Comparison of ENCODE assay signal across 8 cellular contexts in the genomic region with DNA sequence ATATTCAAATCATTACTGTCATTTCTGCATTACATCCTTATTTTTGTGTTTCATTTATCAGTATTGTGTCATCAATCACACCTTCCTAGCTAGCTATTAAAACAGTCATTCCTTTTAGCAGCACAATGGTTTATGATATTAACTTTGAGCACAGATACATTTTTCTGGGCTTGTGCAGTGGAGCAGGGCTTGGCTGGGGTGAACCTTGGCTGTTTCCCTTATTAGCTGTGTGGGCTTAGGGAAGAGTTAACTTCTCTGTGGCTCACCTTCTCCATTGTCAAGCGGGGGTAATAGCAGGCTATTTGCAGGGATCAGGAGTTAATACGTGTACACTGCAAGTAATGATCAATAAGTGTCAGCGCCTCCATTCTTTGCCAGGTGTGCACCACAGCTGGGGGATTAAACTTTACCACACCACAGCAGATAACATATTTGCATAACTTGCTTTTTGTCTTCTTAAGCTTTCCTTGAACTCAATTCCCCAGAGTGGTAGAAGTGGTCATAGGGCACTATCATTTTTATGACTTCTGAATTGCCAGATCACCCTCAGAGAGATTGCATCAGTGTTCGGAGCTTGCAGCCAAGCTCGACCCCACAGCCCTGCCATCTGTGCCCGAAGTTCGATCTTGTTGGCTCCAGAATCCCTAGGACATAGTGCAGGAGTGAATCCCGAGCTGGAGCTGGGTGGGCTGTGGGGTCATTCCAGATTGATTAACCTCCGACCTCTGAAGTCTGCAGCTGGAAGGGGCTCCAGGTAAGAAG. TPM values are rescaled to one million over a fixed set of nuclear protein-coding genes. Genes with fewer than 3 reads are reported as not detected.
DNase-seq lines count a peak whose midpoint lies in the region; ATAC-seq and TF ChIP-seq lines count a peak whose summit lies in the region.

No MANE protein-coding gene starts in this region.

- H3K4me2 ChIP-seq in DOHH2 (ENCODE audit: low read length): peak overlapping the region; percentile 72

- H3F3A ChIP-seq in DOHH2 (ENCODE audit: control insufficient read depth, insufficient read depth): 0 out of 2 replicates have a peak, but pooled peaks cover 5% of the 10 kb centered on the region

- TF ChIP-seq CTCF in DOHH2 (IDR thresholded peaks at IDR 0.05; ENCODE audit: low read depth, low read length, poor library complexity, severe bottlenecking) (no peak), mucosa of descending colon (IDR thresholded peaks at IDR 0.05) (no peak)

- H4K20me1 ChIP-seq in DOHH2 (ENCODE audit: control insufficient read depth, insufficient read depth, low read depth, low read length): peaks cover 7% of the 10 kb centered on the region; the same call in 1 of the 2 replicates

- H3K27ac ChIP-seq in DOHH2 (ENCODE audit: low read depth, low read length): peak overlapping the region; percentile 45

- no peaks in the 10 kb centered on the region for H3K36me3 ChIP-seq in DOHH2 (ENCODE audit: control insufficient read depth, low read length)
- H3K36me3 ChIP-seq in mucosa of descending colon (ENCODE audit: low read depth): no peaks in the 10 kb centered on the region

- peak; percentile 28 for DNase-seq in activated CD8-positive, alpha-beta memory T cell treated with anti-CD3 and anti-CD28 coated beads, Interleukin-2, amount 50 U/mL, for 48 hours
- DNase-seq in mucosa of descending colon (peak in 1 of 3 donors; percentile 58), RPMI8226 (no peak), NCI-H187 treated with DMSO at 0.1 percent for 48 hours (lab: John Stamatoyannopoulos, UW) (no peak), NCI-H2081 (lab: John Stamatoyannopoulos, UW) (no peak)

- H3K79me2 ChIP-seq in DOHH2 (ENCODE audit: control insufficient read depth, low read length): peaks cover 33% of the 10 kb centered on the region

- H3K9me3 ChIP-seq in DOHH2 (ENCODE audit: control insufficient read depth, insufficient read depth, low read length): no peaks in the 10 kb centered on the region
- H3K9me3 ChIP-seq in mucosa of descending colon: no peaks in the 10 kb centered on the region

- ATAC-seq in HG02759 (IDR thresholded peaks at IDR 0.05; ENCODE audit: unreplicated experiment) (peak; percentile 25), mucosa of descending colon (peak; percentile 39), HG03025 (IDR thresholded peaks at IDR 0.05; ENCODE audit: low FRiP score, unreplicated experiment) (no peak)

- peaks cover 38% of the 10 kb centered on the region for H3K4me1 ChIP-seq in DOHH2 (ENCODE audit: control insufficient read depth, low read length)
- peaks cover 19% of the 10 kb centered on the region for H3K4me1 ChIP-seq in mucosa of descending colon (ENCODE audit: low read depth)

- intact Hi-C loops in mucosa of descending colon (cut with DNase I, micrococcal nuclease): no loop called here

- H3K4me3 ChIP-seq in DOHH2 (ENCODE audit: low read length): peak overlapping the region; percentile 94
- no peak overlapping the region for H3K4me3 ChIP-seq in mucosa of descending colon

- no peaks in the 10 kb centered on the region for H3K9me2 ChIP-seq in DOHH2 (replicated peaks; ENCODE audit: control insufficient read depth, low read length)

- H3K27me3 ChIP-seq in DOHH2 (ENCODE audit: control insufficient read depth, low read length): peaks cover 15% of the 10 kb centered on the region

RNA-seq across cellular contexts. Expression of a gene that starts 1.5 kb away (rescaled TPM):
- total RNA-seq in mucosa of descending colon: 100 to 1,000 TPM; 247 to 252 (median 247) TPM

RNA-seq across cellular contexts. Expression of a gene that starts 50.9 kb away (rescaled TPM):
- 100 to 1,000 TPM; 114 to 191 (median 140) TPM for total RNA-seq in mucosa of descending colon
